ENCODE assay signal across 7 cellular contexts in the genomic region with DNA sequence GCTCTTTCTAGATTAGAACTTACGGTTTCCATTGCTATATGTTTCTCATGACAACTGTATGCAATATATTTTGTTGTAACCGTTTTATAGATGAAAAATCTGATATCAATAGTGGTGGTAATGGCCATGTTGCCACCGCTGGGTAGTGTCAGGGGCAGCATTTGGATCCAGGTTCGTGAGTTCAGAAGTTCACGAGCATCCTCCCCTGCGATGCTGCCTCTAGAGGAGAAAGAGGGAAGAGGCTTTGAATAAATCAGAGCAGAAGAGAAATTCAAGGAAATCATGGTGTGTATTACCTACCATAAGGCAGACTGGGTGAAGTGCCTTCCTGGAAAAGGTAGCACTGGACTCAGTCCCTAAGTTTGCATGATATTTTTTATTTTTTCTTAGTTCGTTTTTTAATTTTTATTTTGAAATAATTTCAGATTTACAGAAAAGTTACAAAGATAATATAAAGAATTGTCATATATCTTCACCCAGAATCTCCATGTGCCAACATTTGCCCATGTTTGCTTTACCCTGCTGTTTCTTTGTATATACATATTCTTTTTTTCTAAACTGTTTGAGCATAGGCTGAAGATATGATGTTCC. TPM values are rescaled to one million over a fixed set of nuclear protein-coding genes. Genes with fewer than 3 reads are reported as not detected.
DNase-seq lines count a peak whose midpoint lies in the region; ATAC-seq and TF ChIP-seq lines count a peak whose summit lies in the region.

No MANE protein-coding gene starts in this region.

- H3K27me3 Mint-ChIP-seq in nephron (ENCODE audit: low read depth) = peaks cover 63% of the 10 kb centered on the region

- no peak overlapping the region for H3K27ac ChIP-seq in IMR-90 (ENCODE audit: insufficient read depth, low read length)
- no peak overlapping the region for H3K27ac ChIP-seq in Panc1 (ENCODE audit: low read length)

- H3K27ac Mint-ChIP-seq in nephron = no peak overlapping the region

- H3K56ac ChIP-seq in IMR-90 (ENCODE audit: extremely low read depth, insufficient read depth, low read length) = no peak overlapping the region

- H3K4me3 ChIP-seq in IMR-90 (ENCODE audit: insufficient read depth, low read depth, low read length) (no peak overlapping the region), Panc1 (ENCODE audit: low read depth in 2 of 2, low read length in 2 of 2) (no peak overlapping the region)

- no peak overlapping the region for H3K4ac ChIP-seq in IMR-90 (ENCODE audit: low read depth, low read length)

- no peak overlapping the region for H3K14ac ChIP-seq in IMR-90 (replicated peaks; ENCODE audit: low read depth, low read length)

- H2AFZ ChIP-seq in IMR-90 (replicated peaks; ENCODE audit: low read length, poor library complexity) = no peak overlapping the region

- H4K5ac ChIP-seq in IMR-90 (ENCODE audit: low read depth, low read length) = no peak overlapping the region

- WGBS in IMR-90 (ENCODE audit: extremely low coverage in 2 of 2, insufficient read length in 1 of 2), 2 experiments = 0% methylated on average over 3 of the region's 7 CpGs; no CpG with 5 or more reads in 1 of the 2 experiments

- H2BK120ac ChIP-seq in IMR-90 (ENCODE audit: low read depth, low read length) = no peak overlapping the region

- H2BK15ac ChIP-seq in IMR-90 (ENCODE audit: low read depth, low read length) = no peak overlapping the region

- H3K36me3 ChIP-seq in IMR-90 (ENCODE audit: control insufficient read depth, insufficient read depth, low read length) (no peaks in the 10 kb centered on the region), Panc1 (ENCODE audit: control insufficient read depth, insufficient read depth, low read length) (no peaks in the 10 kb centered on the region)

- no peaks in the 10 kb centered on the region for H3K36me3 Mint-ChIP-seq in nephron (ENCODE audit: low read depth)

- peak overlapping the region; percentile 50 to 72 (median 57) for H3K4me3 Mint-ChIP-seq in nephron

- no peak overlapping the region for H2BK5ac ChIP-seq in IMR-90 (ENCODE audit: low read depth, low read length, poor library complexity, severe bottlenecking)

- dilution Hi-C loops in IMR-90 (cut with HindIII; ENCODE audit: low sequenced_read_pairs, unreplicated experiment) = no loop called here

- no peak overlapping the region for H2BK20ac ChIP-seq in IMR-90 (ENCODE audit: low read depth, low read length)

- CTCF ChIA-PET in IMR-90 (lab: Yijun Ruan, JAX) (interaction anchor here (0.6 to 1.0 kb wide), 3 partner anchors 16 to 272 kb away, joined by 3 read pairs; no protein-coding TSS in a partner anchor), Panc1 (lab: Charles Lee) (interaction anchor here (0.5 to 1.0 kb wide), 3 partner anchors 20 to 44 kb away, joined by 3 to 5 read pairs (median 4); no protein-coding TSS in a partner anchor)

- no peak overlapping the region for H3K4me2 ChIP-seq in IMR-90 (ENCODE audit: low read depth, low read length)

- peak; percentile 28; the same call in 1 of the 2 replicates for TF ChIP-seq RAD21 in IMR-90 (IDR thresholded peaks at IDR 0.05; ENCODE audit: low read length)

- TF ChIP-seq POLR2A in IMR-90 (IDR thresholded peaks at IDR 0.05; ENCODE audit: low read depth, low read length) = no peak

- H3K9me3 Mint-ChIP-seq in nephron = no peaks in the 10 kb centered on the region

- no peak overlapping the region for H2AK5ac ChIP-seq in IMR-90 (ENCODE audit: low read depth, low read length)

- H3K9ac ChIP-seq in IMR-90 (ENCODE audit: low read depth, low read length) = no peak overlapping the region

- no peak overlapping the region for H2AK9ac ChIP-seq in IMR-90 (replicated peaks; ENCODE audit: low read depth, low read length, poor library complexity)

- H3K23ac ChIP-seq in IMR-90 (ENCODE audit: low read depth, low read length) = no peak overlapping the region

- DNase-seq in Daoy (ENCODE audit: low read depth) (peak; percentile 45), IMR-90 (no peak), Panc1 (ENCODE audit: low read depth, low spot score) (peak; percentile 20), dermis blood vessel endothelial cell (peak; percentile 48), cerebellar nuclear complex (lab: John Stamatoyannopoulos, UW) (no peak)

- no peaks in the 10 kb centered on the region; the same call in 1 of the 2 replicates for H3K9me3 ChIP-seq in IMR-90 (ENCODE audit: control insufficient read depth, insufficient read depth, low read length)
- no peaks in the 10 kb centered on the region for H3K9me3 ChIP-seq in Panc1 (ENCODE audit: control insufficient read depth, insufficient read depth, low read depth, low read length)

- H3K79me1 ChIP-seq in IMR-90 (ENCODE audit: low read depth in 1 of 2, low read length in 2 of 2) = no peaks in the 10 kb centered on the region

- TF ChIP-seq CTCF in IMR-90 (conservative IDR thresholded peaks at IDR 0.05; ENCODE audit: low read depth, low read length) = peak; percentile 55
- peak; percentile 77 for TF ChIP-seq CTCF in Panc1 (IDR thresholded peaks at IDR 0.05)
- peak; percentile 73 to 76 (median 74) for TF ChIP-seq CTCF in nephron (IDR thresholded peaks at IDR 0.05; ENCODE audit: unreplicated experiment in 3 of 3)

- H3K4me1 Mint-ChIP-seq in nephron = peaks cover 18% of the 10 kb centered on the region

- H4K20me1 ChIP-seq in IMR-90 (ENCODE audit: insufficient read depth, low read length) = no peaks in the 10 kb centered on the region

- ATAC-seq in IMR-90 (ENCODE audit: low read depth) (no peak), Panc1 (no peak), GM18861 (IDR thresholded peaks at IDR 0.05; ENCODE audit: unreplicated experiment) (no peak)

- in situ Hi-C loops in IMR-90 (cut with MboI; ENCODE audit: low sequenced_read_pairs) (no loop called here), Panc1 (cut with HindIII; ENCODE audit: low pct_unique_long_range_greater_than_20kb, low sequenced_read_pairs) (no loop called here)

- no peak overlapping the region for H3K18ac ChIP-seq in IMR-90 (ENCODE audit: low read depth, low read length)

- no peak overlapping the region for H4K91ac ChIP-seq in IMR-90 (ENCODE audit: insufficient read depth, low read depth, low read length)

- no peak overlapping the region for H4K8ac ChIP-seq in IMR-90 (ENCODE audit: low read depth in 2 of 2, low read length in 2 of 2)

- POLR2A ChIA-PET in IMR-90 (lab: Charles Lee; ENCODE audit: unreplicated experiment) = no interaction called here
- POLR2A ChIA-PET in Panc1 (lab: Charles Lee) = no interaction called here

- BruUV-seq in IMR-90 (replicated peaks; lab: Mats Ljungman, UMichigan) (no TSS peak), Panc1 (replicated peaks; lab: Mats Ljungman, UMichigan) (no TSS peak)

- H3K4me1 ChIP-seq in IMR-90 (ENCODE audit: control insufficient read depth, insufficient read depth, low read length) = no peaks in the 10 kb centered on the region; the same call in 1 of the 2 replicates
- H3K4me1 ChIP-seq in Panc1 (ENCODE audit: control insufficient read depth, insufficient read depth, low read length) = no peaks in the 10 kb centered on the region

- H3K27me3 ChIP-seq in IMR-90 (ENCODE audit: control insufficient read depth, insufficient read depth, low read length) (peaks cover 42% of the 10 kb centered on the region), Panc1 (ENCODE audit: control insufficient read depth, insufficient read depth, low read length) (peaks cover 17% of the 10 kb centered on the region)

- H3K9me1 ChIP-seq in IMR-90 (ENCODE audit: insufficient read depth, low read length) = no peaks in the 10 kb centered on the region

- intact Hi-C loops in IMR-90 (cut with micrococcal nuclease) = no loop called here
- intact Hi-C loops in Panc1 (cut with micrococcal nuclease; ENCODE audit: unreplicated experiment) = no loop called here

TF ChIP-seq in IMR-90, 13 proteins besides CTCF, POLR2A, EP300 and RAD21:
- no peak for TF ChIP-seq MXI1 (IDR thresholded peaks at IDR 0.05; ENCODE audit: borderline replicate concordance, low read depth, low read length)
- TF ChIP-seq USF2 (IDR thresholded peaks at IDR 0.05; ENCODE audit: low read depth, low read length) = no peak
- TF ChIP-seq MAFK (IDR thresholded peaks at IDR 0.05; ENCODE audit: low read depth, low read length) = no peak
- TF ChIP-seq ELK1 (IDR thresholded peaks at IDR 0.05; ENCODE audit: borderline replicate concordance, low read depth, low read length) = no peak
- no peak for TF ChIP-seq SMC3 (IDR thresholded peaks at IDR 0.05; ENCODE audit: low read depth, low read length)
- no peak for TF ChIP-seq CHD1 (IDR thresholded peaks at IDR 0.05; ENCODE audit: low read depth, low read length)
- TF ChIP-seq BHLHE40 (IDR thresholded peaks at IDR 0.05; ENCODE audit: low read depth, low read length) = no peak
- TF ChIP-seq FOS (IDR thresholded peaks at IDR 0.05; ENCODE audit: low read depth, low read length) = no peak
- no peak for TF ChIP-seq NFE2L2 (IDR thresholded peaks at IDR 0.05; ENCODE audit: low read depth, low read length)
- TF ChIP-seq RFX5 (IDR thresholded peaks at IDR 0.05; ENCODE audit: low read depth, low read length) = no peak
- no peak for TF ChIP-seq CEBPB (IDR thresholded peaks at IDR 0.05; ENCODE audit: low read depth, low read length)
- TF ChIP-seq RCOR1 (IDR thresholded peaks at IDR 0.05; ENCODE audit: insufficient replicate concordance, low read length) = no peak
- TF ChIP-seq MAZ (IDR thresholded peaks at IDR 0.05; ENCODE audit: borderline replicate concordance, low read depth, low read length) = no peak

RNA-seq across cellular contexts. Expression of gene ZBTB7C, which starts 3.3 kb away (rescaled TPM):
- total RNA-seq in Daoy (2014; rRNA removed; shearing (Covaris generic)) = 0.21 and 0.29 TPM in 2 replicates
- total RNA-seq in IMR-90 (2012; rRNA removed) = not detected in 2 replicates
- not detected in 2 replicates for polyA plus RNA-seq in IMR-90 (2012; rRNA removed)
- polyA plus RNA-seq in IMR-90 (2012; cell fraction: cytosol; rRNA removed) = not detected in 2 replicates
- not detected in 2 replicates for polyA plus RNA-seq in IMR-90 (2012; cell fraction: nucleus; rRNA removed; ENCODE audit: low replicate concordance)
- total RNA-seq in Panc1 (2021; ENCODE audit: unreplicated experiment) = 0.03 TPM
- polyA plus RNA-seq in Panc1 (2012; ENCODE audit: insufficient read length) = not detected
- total RNA-seq in dermis blood vessel endothelial cell = under 0.01 TPM in 1 of 2 replicates, not detected in the other

Comparison
In these comparisons a context has a peak if more than half of its experiments do, and no peak if none do; other contexts are left out.
1. DNase-seq: peak in Daoy (single experiment), Panc1 (single experiment) and dermis blood vessel endothelial cell (single experiment); none in IMR-90 (single experiment) and cerebellar nuclear complex (0 of 2).
2. Peak in every context shown above with its lines, with median percentiles within 50 percentile points of each other: CTCF ChIP-seq.